ENCODE assay signal across 22 cellular contexts in genomic region chr20:38271609-38272120, GRCh38. TPM values are rescaled to one million over a fixed set of nuclear protein-coding genes. Genes with fewer than 3 reads are reported as not detected.
DNase-seq lines count a peak whose midpoint lies in the region; ATAC-seq, FAIRE-seq and TF ChIP-seq lines count a peak whose summit lies in the region.
"Had no signal": no experiment of that assay in that cellular context is flagged by ENCODE, and none has a peak within 500 bp of the region (broad histone marks: within the 10 kb centered on the region; RNA-seq: fewer than 3 reads in every experiment).

No MANE protein-coding gene starts in this region.

- H3K36me3 Mint-ChIP-seq in HFFc6 (ENCODE audit: low read depth) = peaks cover 21% of the 10 kb centered on the region
- H3K36me3 Mint-ChIP-seq in chondrocyte (ENCODE audit: low read depth) = no peaks in the 10 kb centered on the region
- no peaks in the 10 kb centered on the region for H3K36me3 Mint-ChIP-seq in nephron (ENCODE audit: low read depth)
- H3K36me3 Mint-ChIP-seq in CD4-positive, alpha-beta memory T cell = no peaks in the 10 kb centered on the region
- no peaks in the 10 kb centered on the region for H3K36me3 Mint-ChIP-seq in stimulated activated effector memory CD8-positive, alpha-beta T cell treated with anti-CD3 and anti-CD28 coated beads, Interleukin-12 subunit alpha, Interleukin-12 subunit beta, amount 100 ng/mL, for 72 hours
- H3K36me3 Mint-ChIP-seq: activated naive CD4-positive, alpha-beta T cell treated with anti-CD3 and anti-CD28 coated beads, Interleukin-2, amount 50 U/mL, for 24 hours had no signal

- TF ChIP-seq RAD21 in A549 (conservative IDR thresholded peaks at IDR 0.05 in 1 of 2, IDR thresholded peaks at IDR 0.05 in 1 of 2) = no peak

- intact Hi-C loops in CD4-positive, alpha-beta memory T cell (cut with micrococcal nuclease) = no loop called here

- H3K9me3 ChIP-seq in A549 = 0 out of 3 replicates have a peak, but pooled peaks cover 3% of the 10 kb centered on the region
- H3K9me3 ChIP-seq in CD4-positive, alpha-beta memory T cell (ENCODE audit: control insufficient read depth in 1 of 2, low read length in 2 of 2) = no peaks in the 10 kb centered on the region
- H3K9me3 ChIP-seq: colonic mucosa, gastrocnemius medialis, prostate gland had no signal

- TF ChIP-seq POLR2A in A549 (IDR thresholded peaks at IDR 0.05; ENCODE audit: low read length) = no peak

- no peak for TF ChIP-seq EP300 in A549 (IDR thresholded peaks at IDR 0.05)

- peak overlapping the region; percentile 71 for H3K4me3 Mint-ChIP-seq in HFFc6
- H3K4me3 Mint-ChIP-seq in chondrocyte (ENCODE audit: unreplicated experiment) = no peak overlapping the region
- H3K4me3 Mint-ChIP-seq in nephron = no peak overlapping the region
- H3K4me3 Mint-ChIP-seq in CD4-positive, alpha-beta memory T cell = no peak overlapping the region
- no peak overlapping the region for H3K4me3 Mint-ChIP-seq in stimulated activated effector memory CD8-positive, alpha-beta T cell treated with anti-CD3 and anti-CD28 coated beads, Interleukin-12 subunit alpha, Interleukin-12 subunit beta, amount 100 ng/mL, for 72 hours
- H3K4me3 Mint-ChIP-seq: activated naive CD4-positive, alpha-beta T cell treated with anti-CD3 and anti-CD28 coated beads, Interleukin-2, amount 50 U/mL, for 24 hours; activated T-cell treated with anti-CD3 and anti-CD28 coated beads, Interleukin-2, amount 50 U/mL, for 4 hours had no signal

- no peaks in the 10 kb centered on the region; the same call in 1 of the 2 replicates for H3K27me3 Mint-ChIP-seq in HFFc6 (ENCODE audit: insufficient read depth)
- no peaks in the 10 kb centered on the region for H3K27me3 Mint-ChIP-seq in chondrocyte (ENCODE audit: low read depth)
- H3K27me3 Mint-ChIP-seq in nephron (ENCODE audit: low read depth) = peaks cover 8% of the 10 kb centered on the region
- H3K27me3 Mint-ChIP-seq in CD4-positive, alpha-beta memory T cell = peaks cover 12 to 18% of the 10 kb centered on the region in 2 donors

- H3K27ac Mint-ChIP-seq in HFFc6 = peak overlapping the region; percentile 82
- peak overlapping the region; percentile 82 for H3K27ac Mint-ChIP-seq in chondrocyte (ENCODE audit: unreplicated experiment)
- H3K27ac Mint-ChIP-seq in nephron = peak overlapping the region in 2 of 3 experiments; percentile 83 to 88
- H3K27ac Mint-ChIP-seq in CD4-positive, alpha-beta memory T cell = no peak overlapping the region
- no peak overlapping the region for H3K27ac Mint-ChIP-seq in stimulated activated effector memory CD8-positive, alpha-beta T cell treated with anti-CD3 and anti-CD28 coated beads, Interleukin-12 subunit alpha, Interleukin-12 subunit beta, amount 100 ng/mL, for 72 hours
- H3K27ac Mint-ChIP-seq: activated naive CD4-positive, alpha-beta T cell treated with anti-CD3 and anti-CD28 coated beads, Interleukin-2, amount 50 U/mL, for 24 hours had no signal

- peak overlapping the region; percentile 16 for H3K4me2 ChIP-seq in A549

- no peak for FAIRE-seq in A549 (lab: Jason Lieb, UNC)
- FAIRE-seq: endometrium, G401.6, TTC549 had no signal

- H3K27me3 ChIP-seq in CD4-positive, alpha-beta memory T cell (ENCODE audit: insufficient read depth, low read length) = no peaks in the 10 kb centered on the region
- H3K27me3 ChIP-seq: colonic mucosa, gastrocnemius medialis had no signal

- CTCF ChIA-PET in A549 (lab: Yijun Ruan, JAX) = interaction anchor here (0.7 to 2.7 kb wide), 8 partner anchors 9 to 260 kb away, joined by 3 to 10 read pairs (median 3); partner anchors contain the start of gene BPI
- CTCF ChIA-PET in CD4-positive, alpha-beta memory T cell (lab: Charles Lee; ENCODE audit: partially characterized antibody) = no interaction called here

- DNase-seq in A549 (ENCODE audit: low read depth in 1 of 2, low spot score in 1 of 2) (no peak), HFFc6 (peak; percentile 20), chondrocyte (ENCODE audit: low spot score) (no peak), GM10266 (ENCODE audit: extremely low spot score) (no peak)
- no peak for DNase-seq in CD4-positive, alpha-beta memory T cell
- DNase-seq in stimulated activated effector memory CD8-positive, alpha-beta T cell treated with anti-CD3 and anti-CD28 coated beads, Interleukin-12 subunit alpha, Interleukin-12 subunit beta, amount 100 ng/mL, for 72 hours (ENCODE audit: low spot score in 2 of 2) = no peak
- no peak for DNase-seq in effector CD8-positive, alpha-beta T cell (lab: John Stamatoyannopoulos, UW)
- DNase-seq: activated CD8-positive, alpha-beta memory T cell treated with anti-CD3 and anti-CD28 coated beads for 24 hours; activated T-cell treated with anti-CD3 and anti-CD28 coated beads, Interleukin-2, amount 50 U/mL, for 4 hours; C1 segment of cervical spinal cord; colonic mucosa; gastrocnemius medialis; NCI-H1436; NCI-H524 treated with DMSO at 0.1 percent for 48 hours; stimulated activated CD4-positive, alpha-beta T cell treated with anti-CD3 and anti-CD28 coated beads, Interleukin-4, amount 100 ng/mL, for 4 hours had no signal

- H3K4me1 ChIP-seq in A549 = peaks cover 12% of the 10 kb centered on the region
- no peaks in the 10 kb centered on the region for H3K4me1 ChIP-seq in CD4-positive, alpha-beta memory T cell (ENCODE audit: insufficient read depth, low read length)
- H3K4me1 ChIP-seq: colonic mucosa, gastrocnemius medialis, prostate gland had no signal

- TF ChIP-seq CTCF in A549 (IDR thresholded peaks at IDR 0.05) (no peak), HFFc6 (IDR thresholded peaks at IDR 0.05) (no peak), chondrocyte (IDR thresholded peaks at IDR 0.05) (no peak), nephron (IDR thresholded peaks at IDR 0.05; ENCODE audit: unreplicated experiment in 3 of 3) (no peak), GM10266 (IDR thresholded peaks at IDR 0.05; ENCODE audit: control insufficient read depth, insufficient read depth, low read depth, missing control alignments) (no peak)

- ATAC-seq in A549 = no peak
- ATAC-seq in stimulated activated effector memory CD8-positive, alpha-beta T cell treated with anti-CD3 and anti-CD28 coated beads, Interleukin-12 subunit alpha, Interleukin-12 subunit beta, amount 100 ng/mL, for 72 hours = no peak
- ATAC-seq: activated T-cell treated with anti-CD3 and anti-CD28 coated beads, Interleukin-2, amount 50 U/mL, for 4 hours had no signal

- peaks cover 73% of the 10 kb centered on the region for H3K4me1 Mint-ChIP-seq in HFFc6 (ENCODE audit: low read depth)
- H3K4me1 Mint-ChIP-seq in chondrocyte (ENCODE audit: low read depth) = peaks cover 70% of the 10 kb centered on the region
- peaks cover 49% of the 10 kb centered on the region for H3K4me1 Mint-ChIP-seq in nephron
- no peaks in the 10 kb centered on the region for H3K4me1 Mint-ChIP-seq in CD4-positive, alpha-beta memory T cell
- H3K4me1 Mint-ChIP-seq in stimulated activated effector memory CD8-positive, alpha-beta T cell treated with anti-CD3 and anti-CD28 coated beads, Interleukin-12 subunit alpha, Interleukin-12 subunit beta, amount 100 ng/mL, for 72 hours = no peaks in the 10 kb centered on the region
- H3K4me1 Mint-ChIP-seq: activated naive CD4-positive, alpha-beta T cell treated with anti-CD3 and anti-CD28 coated beads, Interleukin-2, amount 50 U/mL, for 24 hours had no signal

- 93% methylated on average over 2 of the region's 2 CpGs for WGBS in A549 (ENCODE audit: missing lambda C conversion rate)

- H3K9me3 Mint-ChIP-seq in HFFc6 = peaks cover 13% of the 10 kb centered on the region; the same call in 1 of the 2 replicates
- peaks cover 9% of the 10 kb centered on the region for H3K9me3 Mint-ChIP-seq in chondrocyte (ENCODE audit: low read depth)
- H3K9me3 Mint-ChIP-seq in nephron = no peaks in the 10 kb centered on the region
- H3K9me3 Mint-ChIP-seq in CD4-positive, alpha-beta memory T cell = peaks cover 0 to 2% (median 0%) of the 10 kb centered on the region in 8 donors
- H3K9me3 Mint-ChIP-seq in stimulated activated effector memory CD8-positive, alpha-beta T cell treated with anti-CD3 and anti-CD28 coated beads, Interleukin-12 subunit alpha, Interleukin-12 subunit beta, amount 100 ng/mL, for 72 hours = no peaks in the 10 kb centered on the region
- H3K9me3 Mint-ChIP-seq: activated naive CD4-positive, alpha-beta T cell treated with anti-CD3 and anti-CD28 coated beads, Interleukin-2, amount 50 U/mL, for 24 hours; activated T-cell treated with anti-CD3 and anti-CD28 coated beads, Interleukin-2, amount 50 U/mL, for 4 hours had no signal

- POLR2A ChIA-PET in A549 (lab: Yijun Ruan, JAX) = no interaction called here
- POLR2A ChIA-PET in CD4-positive, alpha-beta memory T cell (lab: Charles Lee; ENCODE audit: partially characterized antibody) = no interaction called here

- peak overlapping the region; percentile 19 to 34; a peak in 3 of 6 replicates for H3K27ac ChIP-seq in A549
- H3K27ac ChIP-seq in CD4-positive, alpha-beta memory T cell (ENCODE audit: low read depth, low read length) = no peak overlapping the region

- H3K36me3 ChIP-seq in CD4-positive, alpha-beta memory T cell (ENCODE audit: insufficient read depth, low read length) = no peaks in the 10 kb centered on the region
- H3K36me3 ChIP-seq: colonic mucosa, gastrocnemius medialis, prostate gland had no signal

- H3K4me3 ChIP-seq in A549 = no peak overlapping the region
- H3K4me3 ChIP-seq in CD4-positive, alpha-beta memory T cell (ENCODE audit: low read length in 2 of 2) = no peak overlapping the region
- H3K4me3 ChIP-seq: colonic mucosa, gastrocnemius medialis, prostate gland had no signal

TF ChIP-seq in A549, 52 proteins besides CTCF, POLR2A, EP300 and RAD21 (continues in another document):
- TF ChIP-seq BHLHE40 (IDR thresholded peaks at IDR 0.05; ENCODE audit: low read depth, low read length) = no peak
- no peak for TF ChIP-seq ZC3H11A (IDR thresholded peaks at IDR 0.05)
- TF ChIP-seq HOXA7 (CRISPR knock-in tag; IDR thresholded peaks at IDR 0.05) = no peak

RNA-seq across cellular contexts. Expression of gene KIAA1755, which starts 11.1 kb away (rescaled TPM):
- polyA plus RNA-seq in A549 (2011; rRNA removed) = 0.04 and 0.05 TPM in 2 replicates
- 0.07 and 0.10 TPM in 2 replicates for polyA plus RNA-seq in A549 (2012; cell fraction: cytosol; rRNA removed)
- polyA plus RNA-seq in A549 (2012; cell fraction: nucleus; rRNA removed) = 0.28 and 0.33 TPM in 2 replicates
- polyA plus RNA-seq in A549 (2017; fragmentation: RNase III; extraction: RNeasy Plus Mini Kit Qiagen cat#74134 plus additional on column Dnase treatment) = 0.13 to 0.25 TPM (median 0.21 TPM) in 3 replicates
- 0.17 and 0.24 TPM in 2 replicates for polyA minus RNA-seq in A549 (2011; rRNA and poly(A)+ RNA removed)
- total RNA-seq in HFFc6 (2021; fragmentation: NEBNext Ultra II Directional; extraction: Animal tissue kit (Norgen Biotek cat#: 25700)) = 1 to 10 TPM; 1.2 to 4.4 (median 2.2) TPM
- total RNA-seq in chondrocyte = 17.6 to 18.8 TPM (median 17.8 TPM) in 3 replicates
- total RNA-seq in CD4-positive, alpha-beta memory T cell = not detected
- polyA plus RNA-seq in CD4-positive, alpha-beta memory T cell = not detected
- total RNA-seq: activated T-cell treated with anti-CD3 and anti-CD28 coated beads, Interleukin-2, amount 50 U/mL, for 4 hours had no signal
- polyA plus RNA-seq: neural cell had no signal

RNA-seq across cellular contexts. Expression of gene BPI, which starts 32.3 kb away (rescaled TPM):
- polyA plus RNA-seq in A549 (2011; rRNA removed) (not detected in 2 replicates), A549 (2017; fragmentation: RNase III; extraction: RNeasy Plus Mini Kit Qiagen cat#74134 plus additional on column Dnase treatment) (not detected in 3 replicates)
- not detected in 2 replicates for polyA plus RNA-seq in A549 (2012; cell fraction: cytosol; rRNA removed)
- not detected in 2 replicates for polyA plus RNA-seq in A549 (2012; cell fraction: nucleus; rRNA removed)
- not detected in 2 replicates for polyA minus RNA-seq in A549 (2011; rRNA and poly(A)+ RNA removed)
- not detected for total RNA-seq in HFFc6 (2021; fragmentation: NEBNext Ultra II Directional; extraction: Animal tissue kit (Norgen Biotek cat#: 25700))
- total RNA-seq in chondrocyte = 0.55 to 0.74 TPM (median 0.68 TPM) in 3 replicates
- total RNA-seq in CD4-positive, alpha-beta memory T cell = not detected
- not detected for polyA plus RNA-seq in CD4-positive, alpha-beta memory T cell
- total RNA-seq: activated T-cell treated with anti-CD3 and anti-CD28 coated beads, Interleukin-2, amount 50 U/mL, for 4 hours; colonic mucosa; gastrocnemius medialis had no signal
- polyA plus RNA-seq: neural cell had no signal

Comparison
In these comparisons a context has a peak if more than half of its experiments do, and no peak if none do; other contexts are left out.
1. H3K27ac Mint-ChIP-seq: peak in HFFc6 (single experiment), chondrocyte (single experiment) and nephron (2 of 3); none in CD4-positive, alpha-beta memory T cell (0 of 7) and stimulated activated effector memory CD8-positive, alpha-beta T cell treated with anti-CD3 and anti-CD28 coated beads, Interleukin-12 subunit alpha, Interleukin-12 subunit beta, amount 100 ng/mL, for 72 hours (single experiment).